8 cellular contexts compared by ENCODE assay signal in genomic region chr6:3119040-3119723, GRCh38. TPM values are rescaled to one million over a fixed set of nuclear protein-coding genes. Genes with fewer than 3 reads are reported as not detected.
DNase-seq lines count a peak whose midpoint lies in the region; ATAC-seq and TF ChIP-seq lines count a peak whose summit lies in the region.

No MANE protein-coding gene starts in this region.

- no peaks in the 10 kb centered on the region for H3K27me3 ChIP-seq in H9 (ENCODE audit: insufficient read depth, low read length)
- H3K27me3 ChIP-seq in mammary epithelial cell (ENCODE audit: insufficient read depth, low read length): no peaks in the 10 kb centered on the region
- no peaks in the 10 kb centered on the region for H3K27me3 ChIP-seq in subcutaneous abdominal adipose tissue (ENCODE audit: control insufficient read depth in 5 of 5, insufficient read depth in 4 of 5, low read length in 5 of 5)

- H3K4me2 ChIP-seq in H9 (ENCODE audit: insufficient read depth, insufficient read length, low read length) (peak overlapping the region; percentile 66), mammary epithelial cell (ENCODE audit: insufficient read depth, low read depth, low read length) (peak overlapping the region; percentile 92)

- H3K4me1 ChIP-seq in H9 (ENCODE audit: insufficient read depth, low read length) (no peaks in the 10 kb centered on the region; the same call in 1 of the 2 replicates), mammary epithelial cell (ENCODE audit: insufficient read depth, low read length) (peaks cover 4% of the 10 kb centered on the region), subcutaneous abdominal adipose tissue (ENCODE audit: control insufficient read depth in 5 of 5, insufficient read depth in 5 of 5, low read length in 5 of 5) (peaks cover 5 to 43% (median 41%) of the 10 kb centered on the region in 5 donors)

- H2BK120ac ChIP-seq in H9 (ENCODE audit: low read depth, low read length, poor library complexity, severe bottlenecking): no peak overlapping the region

- H3K4me3 ChIP-seq in mammary epithelial cell (replicated peaks in 1 of 3; ENCODE audit: insufficient read depth in 1 of 3, low read depth in 2 of 3, low read length in 3 of 3) (peak overlapping the region; percentile 77 to 92 (median 85)), subcutaneous abdominal adipose tissue (ENCODE audit: low read depth in 1 of 5, low read length in 5 of 5) (peak overlapping the region; percentile 78 to 90 (median 86))

- H3K23ac ChIP-seq in H9 (ENCODE audit: insufficient read length, low read depth, low read length): no peak overlapping the region

- no peaks in the 10 kb centered on the region for H3K27me3 Mint-ChIP-seq in H9 (ENCODE audit: low read depth)

- DNase-seq in NCI-H510A treated with DMSO at 0.1 percent for 48 hours (lab: John Stamatoyannopoulos, UW) (peak; percentile 8), NCI-H510A (lab: John Stamatoyannopoulos, UW) (no peak), H9 (no peak), M059J (ENCODE audit: low read depth) (peak; percentile 54), mammary epithelial cell (peak; percentile 33), left colon (peak in 1 of 2 donors; percentile 42), COR-L47 (lab: John Stamatoyannopoulos, UW) (no peak)

- no peaks in the 10 kb centered on the region for H3K36me3 ChIP-seq in mammary epithelial cell (ENCODE audit: insufficient read depth, low read length)
- H3K36me3 ChIP-seq in subcutaneous abdominal adipose tissue (ENCODE audit: control insufficient read depth in 5 of 5, insufficient read depth in 5 of 5, low read length in 5 of 5): peaks cover 0 to 16% (median 12%) of the 10 kb centered on the region in 5 donors

- H4K20me1 ChIP-seq in H9 (ENCODE audit: control insufficient read depth, insufficient read depth, insufficient read length): no peaks in the 10 kb centered on the region
- no peaks in the 10 kb centered on the region for H4K20me1 ChIP-seq in mammary epithelial cell (ENCODE audit: insufficient read depth, low read length)

- WGBS in H9 (ENCODE audit: extremely low coverage, insufficient read length, low lambda C conversion rate): no CpG with 5 or more reads among the region's 19 CpGs
- WGBS in mammary epithelial cell (ENCODE audit: low coverage, missing lambda C conversion rate): 31% methylated on average over 14 of the region's 19 CpGs

- in situ Hi-C loops in mammary epithelial cell (cut with MboI; ENCODE audit: low sequenced_read_pairs in 2 of 2): no loop called here

- peak overlapping the region in 2 of 3 experiments; percentile 70 to 91; a peak in 3 of 7 replicates for H3K27ac Mint-ChIP-seq in H9

- H4K8ac ChIP-seq in H9 (replicated peaks; ENCODE audit: insufficient read length, low read depth, low read length): no peak overlapping the region

- H3K9me3 ChIP-seq in H9 (ENCODE audit: control insufficient read depth, low read depth, low read length) (no peaks in the 10 kb centered on the region), mammary epithelial cell (replicated peaks; ENCODE audit: insufficient read depth, low read length) (no peaks in the 10 kb centered on the region), subcutaneous abdominal adipose tissue (ENCODE audit: control insufficient read depth in 5 of 5, low read length in 5 of 5) (no peaks in the 10 kb centered on the region)

- CTCF ChIA-PET in mammary epithelial cell (lab: Charles Lee; ENCODE audit: low non-redundant PET): no interaction called here

- no peak overlapping the region for H2BK5ac ChIP-seq in H9 (ENCODE audit: insufficient read length, low read length)

- dilution Hi-C loops in mammary epithelial cell (cut with HindIII; ENCODE audit: low sequenced_read_pairs): loop anchor here (5.0 kb wide), 1 partner anchor 48 kb away; no protein-coding TSS in a partner anchor

- H3K9ac ChIP-seq in H9 (ENCODE audit: extremely low read depth, insufficient read length, low read length) (peak overlapping the region; percentile 60), mammary epithelial cell (ENCODE audit: insufficient read depth, low read length) (peak overlapping the region; percentile 92), subcutaneous abdominal adipose tissue (ENCODE audit: low read length in 5 of 5) (peak overlapping the region; percentile 74 to 89 (median 85))

- peak; percentile 60 for ATAC-seq in left colon

- H3K4me3 Mint-ChIP-seq in H9: peak overlapping the region; percentile 80

- H3K79me2 ChIP-seq in H9 (ENCODE audit: insufficient read depth, low read length) (no peaks in the 10 kb centered on the region; the same call in 1 of the 2 replicates), mammary epithelial cell (ENCODE audit: insufficient read depth, low read length) (peaks cover 6% of the 10 kb centered on the region)

- no peaks in the 10 kb centered on the region for H3K23me2 ChIP-seq in H9 (ENCODE audit: insufficient read length, low read depth, low read length, poor library complexity, severe bottlenecking)

- no peak overlapping the region for H4K91ac ChIP-seq in H9 (ENCODE audit: insufficient read length, low read depth, low read length)

- no peak overlapping the region for H3K56ac ChIP-seq in H9 (ENCODE audit: insufficient read length, low read depth, low read length)

- peaks cover 19% of the 10 kb centered on the region in 2 experiments for H3K4me1 Mint-ChIP-seq in H9

- H2AFZ ChIP-seq in H9 (ENCODE audit: low read length) (no peak overlapping the region), mammary epithelial cell (ENCODE audit: low read depth, low read length) (peak overlapping the region; percentile 96)

- no peak overlapping the region for H2BK15ac ChIP-seq in H9 (ENCODE audit: low read depth, low read length)

- H3K27ac ChIP-seq in H9 (ENCODE audit: insufficient read length, low read depth, low read length): no peak overlapping the region
- peak overlapping the region; percentile 96 for H3K27ac ChIP-seq in mammary epithelial cell (ENCODE audit: insufficient read depth, low read depth, low read length)
- H3K27ac ChIP-seq in subcutaneous abdominal adipose tissue (ENCODE audit: low read depth, low read length): peak overlapping the region; percentile 90

- H3K36me3 Mint-ChIP-seq in H9 (ENCODE audit: insufficient read depth in 1 of 3, low read depth in 3 of 3): peaks cover 2 to 7% (median 7%) of the 10 kb centered on the region in 3 experiments; a peak in 6 of 7 replicates

- BruUV-seq in mammary epithelial cell (replicated peaks; lab: Mats Ljungman, UMichigan): TSS peak; percentile 13

- H2BK12ac ChIP-seq in H9 (ENCODE audit: insufficient read length, low read depth, low read length): no peak overlapping the region

- TF ChIP-seq CTCF in H9 (conservative IDR thresholded peaks at IDR 0.05) (no peak), mammary epithelial cell (conservative IDR thresholded peaks at IDR 0.05 in 1 of 2, IDR thresholded peaks at IDR 0.05 in 1 of 2; ENCODE audit: extremely low read depth in 1 of 2, insufficient read depth in 1 of 2, low read depth in 1 of 2, low read length in 2 of 2) (no peak)

- intact Hi-C loops in mammary epithelial cell (cut with micrococcal nuclease) (loop anchor here (2.0 to 5.0 kb wide), 3 partner anchors 50 to 122 kb away; partner anchors contain the start of genes NQO2 and RIPK1), left colon (cut with DNase I, micrococcal nuclease) (no loop called here)

- no peak overlapping the region for H2BK20ac ChIP-seq in H9 (ENCODE audit: low read depth, low read length, poor library complexity, severe bottlenecking)

- no peaks in the 10 kb centered on the region for H3K79me1 ChIP-seq in H9 (ENCODE audit: insufficient read depth, low read depth, low read length, poor library complexity, severe bottlenecking)

- H4K5ac ChIP-seq in H9 (ENCODE audit: insufficient read length, low read depth, low read length): no peak overlapping the region

- H2AK5ac ChIP-seq in H9 (ENCODE audit: insufficient read length, low read length): no peak overlapping the region

- peak overlapping the region; percentile 53; the same call in 1 of the 2 replicates for H3K14ac ChIP-seq in H9 (ENCODE audit: insufficient read depth, low read length)

- H3K18ac ChIP-seq in H9 (ENCODE audit: insufficient read length, low read depth, low read length): no peak overlapping the region

- H3T11ph ChIP-seq in H9 (ENCODE audit: low read length): no peak overlapping the region

- no peaks in the 10 kb centered on the region; a peak in 1 of 5 replicates for H3K9me3 Mint-ChIP-seq in H9

- no peak overlapping the region for H3K4ac ChIP-seq in H9 (ENCODE audit: low read depth, low read length)

RNA-seq across cellular contexts. Expression of gene BPHL, which starts 0.7 kb away (rescaled TPM):
- total RNA-seq in H9 (2021): 48.7 and 50.2 TPM in 2 replicates
- 11.6 and 19.7 TPM in 2 replicates for total RNA-seq in M059J (2014; rRNA removed; shearing (Covaris generic))
- total RNA-seq in mammary epithelial cell: 10 to 100 TPM; 24.8 to 25.8 TPM
- polyA plus RNA-seq in mammary epithelial cell: 17.7 TPM
- not detected for polyA minus RNA-seq in mammary epithelial cell
- total RNA-seq in left colon: 10 to 100 TPM; 25.5 to 27.6 TPM

RNA-seq across cellular contexts. Expression of gene TUBB2A, which starts 38.2 kb away (rescaled TPM):
- 258 and 268 TPM in 2 replicates for total RNA-seq in H9 (2021)
- total RNA-seq in M059J (2014; rRNA removed; shearing (Covaris generic)): 278 and 327 TPM in 2 replicates
- 100 to 1,000 TPM in 1 of 2 donors, 10 to 100 TPM in 1; 70.2 to 214 TPM for total RNA-seq in mammary epithelial cell
- 122 TPM for polyA plus RNA-seq in mammary epithelial cell
- 85.7 TPM for polyA minus RNA-seq in mammary epithelial cell
- 10 to 100 TPM; 19.5 to 54.3 TPM for total RNA-seq in left colon

RNA-seq across cellular contexts. Expression of gene RIPK1, which starts 50.9 kb away (rescaled TPM):
- 24.6 and 25.1 TPM in 2 replicates for total RNA-seq in H9 (2021)
- total RNA-seq in M059J (2014; rRNA removed; shearing (Covaris generic)): 26.5 and 43.6 TPM in 2 replicates
- total RNA-seq in mammary epithelial cell: 10 to 100 TPM; 21.1 to 26.8 TPM
- polyA plus RNA-seq in mammary epithelial cell: 13.9 TPM
- polyA minus RNA-seq in mammary epithelial cell: 13.3 TPM
- total RNA-seq in left colon: 10 to 100 TPM; 30.2 to 35.0 TPM

Comparison
In these comparisons a context has a peak if more than half of its experiments do, and no peak if none do; other contexts are left out.
1. DNase-seq: peak in NCI-H510A treated with DMSO at 0.1 percent for 48 hours (single experiment), M059J (single experiment) and mammary epithelial cell (single experiment); none in NCI-H510A (single experiment), H9 (single experiment) and COR-L47 (single experiment).
2. Peak in every context shown above with its lines, with median percentiles within 50 percentile points of each other: H3K9ac ChIP-seq.